Comparison of ENCODE assay signal across 15 cellular contexts in genomic region chr20:10555865-10556308, GRCh38.
DNase-seq lines count a peak whose midpoint lies in the region; ATAC-seq and TF ChIP-seq lines count a peak whose summit lies in the region.
"Had no signal": no experiment of that assay in that cellular context is flagged by ENCODE, and none has a peak within 500 bp of the region (broad histone marks: within the 10 kb centered on the region; RNA-seq: fewer than 3 reads in every experiment).

No MANE protein-coding gene starts in this region.

- DNase-seq in GM03348 (ENCODE audit: low spot score) (peak; percentile 45), fibroblast of mammary gland (ENCODE audit: low read depth) (peak; percentile 70), sciatic nerve (ENCODE audit: low spot score) (no peak), NOMO-1 (lab: John Stamatoyannopoulos, UW; ENCODE audit: unreplicated experiment in 2 of 2) (no peak), OCI-M2 (lab: John Stamatoyannopoulos, UW; ENCODE audit: unreplicated experiment) (no peak)
- DNase-seq: activated CD4-positive, alpha-beta T cell treated with anti-CD3 and anti-CD28 coated beads, Interleukin-2, amount 50 U/mL, for 48 hours; activated naive CD4-positive, alpha-beta T cell treated with Interleukin-2 at 50 U/mL for 16 hours; CD8-positive, alpha-beta T cell; immature natural killer cell; NCI-H446; stimulated activated CD4-positive, alpha-beta T cell treated with anti-CD3 and anti-CD28 coated beads, Interleukin-1b, Interleukin-23, amount 100 ng/mL, for 48 hours had no signal

- TF ChIP-seq CTCF in fibroblast of mammary gland (conservative IDR thresholded peaks at IDR 0.05; ENCODE audit: control insufficient read depth, insufficient read depth, low read depth, low read length) = no peak

- ATAC-seq in SK-N-SH treated with all-trans-retinoic acid at 6 μM for 48 hours (peak; percentile 70), sciatic nerve (peak; percentile 37), HG02840 (IDR thresholded peaks at IDR 0.05; ENCODE audit: low FRiP score, unreplicated experiment) (no peak), GM18907 (IDR thresholded peaks at IDR 0.05; ENCODE audit: unreplicated experiment) (no peak)
- ATAC-seq: CD8-positive, alpha-beta T cell had no signal

- intact Hi-C loops in sciatic nerve (cut with DNase I) = no loop called here

- no peak overlapping the region for H3K4me3 ChIP-seq in fibroblast of mammary gland (ENCODE audit: control insufficient read depth, low read depth, low read length)
- H3K4me3 ChIP-seq: HAP-1 had no signal

TF ChIP-seq in SK-N-SH treated with all-trans-retinoic acid at 6 μM for 48 hours, 23 proteins besides CTCF, POLR2A, EP300 and RAD21:
- TF ChIP-seq ISL1 (CRISPR knock-in tag; IDR thresholded peaks at IDR 0.05) (peak; percentile 60), CREB5 (CRISPR knock-in tag; IDR thresholded peaks at IDR 0.05; ENCODE audit: low read depth) (no peak), ZFP30 (CRISPR knock-in tag; IDR thresholded peaks at IDR 0.05) (no peak)

Comparison
In these comparisons a context has a peak if more than half of its experiments do, and no peak if none do; other contexts are left out.
1. DNase-seq: peak in GM03348 (single experiment) and fibroblast of mammary gland (single experiment); none in sciatic nerve (single experiment), NOMO-1 (0 of 2) and OCI-M2 (single experiment).
2. ATAC-seq: peak in SK-N-SH treated with all-trans-retinoic acid at 6 μM for 48 hours (single experiment) and sciatic nerve (single experiment); none in HG02840 (single experiment) and GM18907 (single experiment).